ENCODE assay signal across 1 cellular context in genomic region chr11:94128171-94128745, GRCh38.
TF ChIP-seq lines count a peak whose summit lies in the region.

No MANE protein-coding gene starts in this region.

TF ChIP-seq in HepG2, 621 proteins besides CTCF, POLR2A, EP300 and RAD21 (continued from another document and continues in another):
- TF ChIP-seq, protein P1, sequence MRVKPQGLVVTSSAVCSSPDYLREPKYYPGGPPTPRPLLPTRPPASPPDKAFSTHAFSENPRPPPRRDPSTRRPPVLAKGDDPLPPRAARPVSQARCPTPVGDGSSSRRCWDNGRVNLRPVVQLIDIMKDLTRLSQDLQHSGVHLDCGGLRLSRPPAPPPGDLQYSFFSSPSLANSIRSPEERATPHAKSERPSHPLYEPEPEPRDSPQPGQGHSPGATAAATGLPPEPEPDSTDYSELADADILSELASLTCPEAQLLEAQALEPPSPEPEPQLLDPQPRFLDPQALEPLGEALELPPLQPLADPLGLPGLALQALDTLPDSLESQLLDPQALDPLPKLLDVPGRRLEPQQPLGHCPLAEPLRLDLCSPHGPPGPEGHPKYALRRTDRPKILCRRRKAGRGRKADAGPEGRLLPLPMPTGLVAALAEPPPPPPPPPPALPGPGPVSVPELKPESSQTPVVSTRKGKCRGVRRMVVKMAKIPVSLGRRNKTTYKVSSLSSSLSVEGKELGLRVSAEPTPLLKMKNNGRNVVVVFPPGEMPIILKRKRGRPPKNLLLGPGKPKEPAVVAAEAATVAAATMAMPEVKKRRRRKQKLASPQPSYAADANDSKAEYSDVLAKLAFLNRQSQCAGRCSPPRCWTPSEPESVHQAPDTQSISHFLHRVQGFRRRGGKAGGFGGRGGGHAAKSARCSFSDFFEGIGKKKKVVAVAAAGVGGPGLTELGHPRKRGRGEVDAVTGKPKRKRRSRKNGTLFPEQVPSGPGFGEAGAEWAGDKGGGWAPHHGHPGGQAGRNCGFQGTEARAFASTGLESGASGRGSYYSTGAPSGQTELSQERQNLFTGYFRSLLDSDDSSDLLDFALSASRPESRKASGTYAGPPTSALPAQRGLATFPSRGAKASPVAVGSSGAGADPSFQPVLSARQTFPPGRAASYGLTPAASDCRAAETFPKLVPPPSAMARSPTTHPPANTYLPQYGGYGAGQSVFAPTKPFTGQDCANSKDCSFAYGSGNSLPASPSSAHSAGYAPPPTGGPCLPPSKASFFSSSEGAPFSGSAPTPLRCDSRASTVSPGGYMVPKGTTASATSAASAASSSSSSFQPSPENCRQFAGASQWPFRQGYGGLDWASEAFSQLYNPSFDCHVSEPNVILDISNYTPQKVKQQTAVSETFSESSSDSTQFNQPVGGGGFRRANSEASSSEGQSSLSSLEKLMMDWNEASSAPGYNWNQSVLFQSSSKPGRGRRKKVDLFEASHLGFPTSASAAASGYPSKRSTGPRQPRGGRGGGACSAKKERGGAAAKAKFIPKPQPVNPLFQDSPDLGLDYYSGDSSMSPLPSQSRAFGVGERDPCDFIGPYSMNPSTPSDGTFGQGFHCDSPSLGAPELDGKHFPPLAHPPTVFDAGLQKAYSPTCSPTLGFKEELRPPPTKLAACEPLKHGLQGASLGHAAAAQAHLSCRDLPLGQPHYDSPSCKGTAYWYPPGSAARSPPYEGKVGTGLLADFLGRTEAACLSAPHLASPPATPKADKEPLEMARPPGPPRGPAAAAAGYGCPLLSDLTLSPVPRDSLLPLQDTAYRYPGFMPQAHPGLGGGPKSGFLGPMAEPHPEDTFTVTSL (CRISPR knock-in tag; IDR thresholded peaks at IDR 0.05; ENCODE audit: borderline replicate concordance), result no peak; the same call in 1 of the 2 replicates
- TF ChIP-seq ZNF383 (CRISPR knock-in tag; IDR thresholded peaks at IDR 0.05; ENCODE audit: borderline replicate concordance) (no peak), CHCHD3 (CRISPR knock-in tag; IDR thresholded peaks at IDR 0.05) (no peak), ZNF776 (CRISPR knock-in tag; IDR thresholded peaks at IDR 0.05) (no peak), ZMAT3 (CRISPR knock-in tag; conservative IDR thresholded peaks at IDR 0.05) (no peak; the same call in 1 of the 2 replicates), LBX2 (CRISPR knock-in tag; IDR thresholded peaks at IDR 0.05; ENCODE audit: borderline replicate concordance) (no peak), NONO (IDR thresholded peaks at IDR 0.05) (no peak), NONO (CRISPR knock-in tag; conservative IDR thresholded peaks at IDR 0.05) (0 out of 2 replicates have a peak, but pooled peaks have one; percentile 8), HBP1 (CRISPR knock-in tag; IDR thresholded peaks at IDR 0.05; ENCODE audit: low read depth) (no peak), SPEN (CRISPR knock-in tag; IDR thresholded peaks at IDR 0.05; ENCODE audit: low read depth) (no peak), ZNF75D (CRISPR knock-in tag; IDR thresholded peaks at IDR 0.05; ENCODE audit: borderline replicate concordance) (no peak), ZNF747 (CRISPR knock-in tag; IDR thresholded peaks at IDR 0.05; ENCODE audit: borderline replicate concordance) (0 out of 2 replicates have a peak, but pooled peaks have one; percentile 0), MAFG (CRISPR knock-in tag; IDR thresholded peaks at IDR 0.05) (no peak), SAFB2 (CRISPR knock-in tag; IDR thresholded peaks at IDR 0.05; ENCODE audit: borderline replicate concordance, low read depth) (no peak), ZNF17 (CRISPR knock-in tag; IDR thresholded peaks at IDR 0.05) (0 out of 2 replicates have a peak, but pooled peaks have one; percentile 39), ZNF292 (CRISPR knock-in tag; IDR thresholded peaks at IDR 0.05; ENCODE audit: borderline replicate concordance, low read depth) (0 out of 2 replicates have a peak, but pooled peaks have one; percentile 23), NR3C1 (CRISPR knock-in tag; IDR thresholded peaks at IDR 0.05) (no peak), ZNF816 (CRISPR knock-in tag; IDR thresholded peaks at IDR 0.05; ENCODE audit: borderline replicate concordance) (peak; percentile 43; the same call in 1 of the 2 replicates), SSRP1 (CRISPR knock-in tag; IDR thresholded peaks at IDR 0.05) (no peak), ZBTB34 (CRISPR knock-in tag; IDR thresholded peaks at IDR 0.05) (no peak), PITX1 (CRISPR knock-in tag; IDR thresholded peaks at IDR 0.05) (no peak), CC2D1A (CRISPR knock-in tag; IDR thresholded peaks at IDR 0.05) (no peak), ZNF589 (CRISPR knock-in tag; conservative IDR thresholded peaks at IDR 0.05) (no peak), KLF12 (CRISPR knock-in tag; IDR thresholded peaks at IDR 0.05; ENCODE audit: borderline replicate concordance) (no peak), ZNF230 (CRISPR knock-in tag; IDR thresholded peaks at IDR 0.05) (no peak), IKZF1 (IDR thresholded peaks at IDR 0.05) (no peak), CEBPB (IDR thresholded peaks at IDR 0.05; ENCODE audit: borderline replicate concordance, low read depth, low read length) (no peak), ZNF260 (CRISPR knock-in tag; IDR thresholded peaks at IDR 0.05; ENCODE audit: borderline replicate concordance, low read depth) (no peak), GTF2F1 (IDR thresholded peaks at IDR 0.05; ENCODE audit: low read length) (no peak), ATF5 (CRISPR knock-in tag; IDR thresholded peaks at IDR 0.05; ENCODE audit: low read depth) (0 out of 2 replicates have a peak, but pooled peaks have one; percentile 64), SNAI1 (CRISPR knock-in tag; IDR thresholded peaks at IDR 0.05; ENCODE audit: borderline replicate concordance) (no peak), ZNF207 (IDR thresholded peaks at IDR 0.05; ENCODE audit: borderline replicate concordance) (no peak), ZNF672 (CRISPR knock-in tag; IDR thresholded peaks at IDR 0.05) (no peak), ZNF564 (CRISPR knock-in tag; IDR thresholded peaks at IDR 0.05) (no peak), MEIS1 (CRISPR knock-in tag; IDR thresholded peaks at IDR 0.05; ENCODE audit: borderline replicate concordance) (peak; percentile 38; the same call in 1 of the 2 replicates), HNRNPLL (IDR thresholded peaks at IDR 0.05; ENCODE audit: low read depth, low read length, poor library complexity, severe bottlenecking) (no peak), RNF2 (conservative IDR thresholded peaks at IDR 0.05; ENCODE audit: low read depth) (no peak), RCOR2 (CRISPR knock-in tag; IDR thresholded peaks at IDR 0.05) (0 out of 2 replicates have a peak, but pooled peaks have one; percentile 9), XRCC5 (optimal IDR thresholded peaks at IDR 0.05; ENCODE audit: low read length) (no peak), TSC22D2 (CRISPR knock-in tag; IDR thresholded peaks at IDR 0.05; ENCODE audit: borderline replicate concordance) (no peak), ZNF569 (CRISPR knock-in tag; IDR thresholded peaks at IDR 0.05; ENCODE audit: borderline replicate concordance) (no peak), ZNF329 (CRISPR knock-in tag; IDR thresholded peaks at IDR 0.05; ENCODE audit: low read depth) (no peak), ZNF674 (CRISPR knock-in tag; IDR thresholded peaks at IDR 0.05; ENCODE audit: low read depth) (no peak), TBL1XR1 (IDR thresholded peaks at IDR 0.05; ENCODE audit: borderline replicate concordance, low read length, partially characterized antibody) (no peak), KAT2B (IDR thresholded peaks at IDR 0.05; ENCODE audit: borderline replicate concordance, low read depth, low read length) (no peak), ZMYM2 (CRISPR knock-in tag; IDR thresholded peaks at IDR 0.05) (no peak), SP5 (CRISPR knock-in tag; IDR thresholded peaks at IDR 0.05; ENCODE audit: borderline replicate concordance, low read depth) (no peak)
- TF ChIP-seq, protein P2, sequence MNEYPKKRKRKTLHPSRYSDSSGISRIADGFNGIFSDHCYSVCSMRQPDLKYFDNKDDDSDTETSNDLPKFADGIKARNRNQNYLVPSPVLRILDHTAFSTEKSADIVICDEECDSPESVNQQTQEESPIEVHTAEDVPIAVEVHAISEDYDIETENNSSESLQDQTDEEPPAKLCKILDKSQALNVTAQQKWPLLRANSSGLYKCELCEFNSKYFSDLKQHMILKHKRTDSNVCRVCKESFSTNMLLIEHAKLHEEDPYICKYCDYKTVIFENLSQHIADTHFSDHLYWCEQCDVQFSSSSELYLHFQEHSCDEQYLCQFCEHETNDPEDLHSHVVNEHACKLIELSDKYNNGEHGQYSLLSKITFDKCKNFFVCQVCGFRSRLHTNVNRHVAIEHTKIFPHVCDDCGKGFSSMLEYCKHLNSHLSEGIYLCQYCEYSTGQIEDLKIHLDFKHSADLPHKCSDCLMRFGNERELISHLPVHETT (CRISPR knock-in tag; conservative IDR thresholded peaks at IDR 0.05), result no peak
- TF ChIP-seq, protein P3, sequence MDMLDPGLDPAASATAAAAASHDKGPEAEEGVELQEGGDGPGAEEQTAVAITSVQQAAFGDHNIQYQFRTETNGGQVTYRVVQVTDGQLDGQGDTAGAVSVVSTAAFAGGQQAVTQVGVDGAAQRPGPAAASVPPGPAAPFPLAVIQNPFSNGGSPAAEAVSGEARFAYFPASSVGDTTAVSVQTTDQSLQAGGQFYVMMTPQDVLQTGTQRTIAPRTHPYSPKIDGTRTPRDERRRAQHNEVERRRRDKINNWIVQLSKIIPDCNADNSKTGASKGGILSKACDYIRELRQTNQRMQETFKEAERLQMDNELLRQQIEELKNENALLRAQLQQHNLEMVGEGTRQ (IDR thresholded peaks at IDR 0.05; ENCODE audit: low read depth, low read length), result no peak
- TF ChIP-seq, protein P3 (CRISPR knock-in tag; IDR thresholded peaks at IDR 0.05; ENCODE audit: borderline replicate concordance), result no peak
- TF ChIP-seq, protein P4, sequence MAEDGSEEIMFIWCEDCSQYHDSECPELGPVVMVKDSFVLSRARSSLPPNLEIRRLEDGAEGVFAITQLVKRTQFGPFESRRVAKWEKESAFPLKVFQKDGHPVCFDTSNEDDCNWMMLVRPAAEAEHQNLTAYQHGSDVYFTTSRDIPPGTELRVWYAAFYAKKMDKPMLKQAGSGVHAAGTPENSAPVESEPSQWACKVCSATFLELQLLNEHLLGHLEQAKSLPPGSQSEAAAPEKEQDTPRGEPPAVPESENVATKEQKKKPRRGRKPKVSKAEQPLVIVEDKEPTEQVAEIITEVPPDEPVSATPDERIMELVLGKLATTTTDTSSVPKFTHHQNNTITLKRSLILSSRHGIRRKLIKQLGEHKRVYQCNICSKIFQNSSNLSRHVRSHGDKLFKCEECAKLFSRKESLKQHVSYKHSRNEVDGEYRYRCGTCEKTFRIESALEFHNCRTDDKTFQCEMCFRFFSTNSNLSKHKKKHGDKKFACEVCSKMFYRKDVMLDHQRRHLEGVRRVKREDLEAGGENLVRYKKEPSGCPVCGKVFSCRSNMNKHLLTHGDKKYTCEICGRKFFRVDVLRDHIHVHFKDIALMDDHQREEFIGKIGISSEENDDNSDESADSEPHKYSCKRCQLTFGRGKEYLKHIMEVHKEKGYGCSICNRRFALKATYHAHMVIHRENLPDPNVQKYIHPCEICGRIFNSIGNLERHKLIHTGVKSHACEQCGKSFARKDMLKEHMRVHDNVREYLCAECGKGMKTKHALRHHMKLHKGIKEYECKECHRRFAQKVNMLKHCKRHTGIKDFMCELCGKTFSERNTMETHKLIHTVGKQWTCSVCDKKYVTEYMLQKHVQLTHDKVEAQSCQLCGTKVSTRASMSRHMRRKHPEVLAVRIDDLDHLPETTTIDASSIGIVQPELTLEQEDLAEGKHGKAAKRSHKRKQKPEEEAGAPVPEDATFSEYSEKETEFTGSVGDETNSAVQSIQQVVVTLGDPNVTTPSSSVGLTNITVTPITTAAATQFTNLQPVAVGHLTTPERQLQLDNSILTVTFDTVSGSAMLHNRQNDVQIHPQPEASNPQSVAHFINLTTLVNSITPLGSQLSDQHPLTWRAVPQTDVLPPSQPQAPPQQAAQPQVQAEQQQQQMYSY (CRISPR knock-in tag; IDR thresholded peaks at IDR 0.05), result no peak
- TF ChIP-seq, protein P5, sequence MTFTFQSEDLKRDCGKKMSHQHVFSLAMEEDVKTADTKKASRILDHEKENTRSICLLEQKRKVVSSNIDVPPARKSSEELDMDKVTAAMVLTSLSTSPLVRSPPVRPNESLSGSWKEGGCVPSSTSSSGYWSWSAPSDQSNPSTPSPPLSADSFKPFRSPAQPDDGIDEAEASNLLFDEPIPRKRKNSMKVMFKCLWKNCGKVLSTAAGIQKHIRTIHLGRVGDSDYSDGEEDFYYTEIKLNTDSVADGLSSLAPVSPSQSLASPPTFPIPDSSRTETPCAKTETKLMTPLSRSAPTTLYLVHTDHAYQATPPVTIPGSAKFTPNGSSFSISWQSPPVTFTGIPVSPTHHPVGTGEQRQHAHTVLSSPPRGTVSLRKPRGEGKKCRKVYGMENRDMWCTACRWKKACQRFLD (CRISPR knock-in tag; IDR thresholded peaks at IDR 0.05; ENCODE audit: borderline replicate concordance), result 0 out of 2 replicates have a peak, but pooled peaks have one; percentile 6
